8 cellular contexts compared by ENCODE assay signal in genomic region chr18:51194604-51195003, GRCh38. TPM values are rescaled to one million over a fixed set of nuclear protein-coding genes. Genes with fewer than 3 reads are reported as not detected.
DNase-seq lines count a peak whose midpoint lies in the region; ATAC-seq, FAIRE-seq and TF ChIP-seq lines count a peak whose summit lies in the region.

No MANE protein-coding gene starts in this region.

- no peak for FAIRE-seq in astrocyte (lab: Jason Lieb, UNC)

- H3K27ac ChIP-seq in astrocyte (ENCODE audit: low read depth, low read length) = peak overlapping the region; percentile 91
- peak overlapping the region; percentile 8 for H3K27ac ChIP-seq in lower lobe of right lung

- H2AFZ ChIP-seq in astrocyte (ENCODE audit: low read depth, low read length) = no peak overlapping the region

- H3K4me3 ChIP-seq in astrocyte (ENCODE audit: insufficient read depth, low read depth, low read length) (peak overlapping the region; percentile 99), lower lobe of right lung (peak overlapping the region; percentile 81)

- intact Hi-C loops in lower lobe of right lung (cut with DNase I) = no loop called here

- H3K27me3 ChIP-seq in astrocyte (ENCODE audit: insufficient read depth, low read length) (no peaks in the 10 kb centered on the region), lower lobe of right lung (ENCODE audit: low read depth) (no peaks in the 10 kb centered on the region)

- no peaks in the 10 kb centered on the region for H3K36me3 ChIP-seq in astrocyte (ENCODE audit: insufficient read depth, low read length)
- H3K36me3 ChIP-seq in lower lobe of right lung = no peaks in the 10 kb centered on the region

- no peaks in the 10 kb centered on the region for H3K27me3 Mint-ChIP-seq in stimulated activated naive CD8-positive, alpha-beta T cell treated with anti-CD3 and anti-CD28 coated beads, Interleukin-15, Interleukin-2, amounts not matched to agents 100 ng/mL and 50 ng/mL, for 24 hours
- no peaks in the 10 kb centered on the region for H3K27me3 Mint-ChIP-seq in astrocyte (ENCODE audit: low read depth, unreplicated experiment)

- H3K27ac Mint-ChIP-seq in stimulated activated naive CD8-positive, alpha-beta T cell treated with anti-CD3 and anti-CD28 coated beads, Interleukin-15, Interleukin-2, amounts not matched to agents 100 ng/mL and 50 ng/mL, for 24 hours = peak overlapping the region; percentile 98
- H3K27ac Mint-ChIP-seq in astrocyte (ENCODE audit: unreplicated experiment) = peak overlapping the region; percentile 97

- H4K20me1 ChIP-seq in astrocyte (ENCODE audit: insufficient read depth, low read length) = peaks cover 62% of the 10 kb centered on the region

- no peak for ATAC-seq in stimulated activated naive CD8-positive, alpha-beta T cell treated with anti-CD3 and anti-CD28 coated beads, Interleukin-15, Interleukin-2, amounts not matched to agents 100 U/mL and 50 U/mL, for 24 hours
- no peak for ATAC-seq in lower lobe of right lung

- TF ChIP-seq CTCF in astrocyte (IDR thresholded peaks at IDR 0.05; ENCODE audit: insufficient read depth, low read depth, low read length) (no peak), lower lobe of right lung (IDR thresholded peaks at IDR 0.05) (no peak)

- peaks cover 4% of the 10 kb centered on the region for H3K9me3 Mint-ChIP-seq in stimulated activated naive CD8-positive, alpha-beta T cell treated with anti-CD3 and anti-CD28 coated beads, Interleukin-15, Interleukin-2, amounts not matched to agents 100 ng/mL and 50 ng/mL, for 24 hours
- no peaks in the 10 kb centered on the region for H3K9me3 Mint-ChIP-seq in astrocyte (ENCODE audit: unreplicated experiment)

- no peaks in the 10 kb centered on the region for H3K9me3 ChIP-seq in astrocyte (ENCODE audit: insufficient read depth, low read depth, low read length)
- H3K9me3 ChIP-seq in lower lobe of right lung = no peaks in the 10 kb centered on the region

- peak overlapping the region; percentile 90 for H3K4me3 Mint-ChIP-seq in stimulated activated naive CD8-positive, alpha-beta T cell treated with anti-CD3 and anti-CD28 coated beads, Interleukin-15, Interleukin-2, amounts not matched to agents 100 ng/mL and 50 ng/mL, for 24 hours
- H3K4me3 Mint-ChIP-seq in astrocyte (ENCODE audit: unreplicated experiment) = peak overlapping the region; percentile 90

- peaks cover 73% of the 10 kb centered on the region for H3K79me2 ChIP-seq in astrocyte (ENCODE audit: insufficient read depth, low read length)

- H3K4me1 ChIP-seq in astrocyte (ENCODE audit: insufficient read depth, low read length) (peaks cover 28% of the 10 kb centered on the region), lower lobe of right lung (peaks cover 47% of the 10 kb centered on the region)

- DNase-seq in stimulated activated naive CD8-positive, alpha-beta T cell treated with anti-CD3 and anti-CD28 coated beads, Interleukin-15, Interleukin-2, amounts not matched to agents 100 U/mL and 50 U/mL, for 24 hours = no peak
- DNase-seq in astrocyte (ENCODE audit: low read depth) (no peak), lower lobe of right lung (no peak), NCI-H345 treated with DMSO at 0.1 percent for 48 hours (lab: John Stamatoyannopoulos, UW; ENCODE audit: unreplicated experiment) (no peak), H4 (ENCODE audit: low spot score) (no peak), COLO668 (lab: John Stamatoyannopoulos, UW; ENCODE audit: unreplicated experiment) (no peak)
- DNase-seq in activated CD8-positive, alpha-beta memory T cell treated with anti-CD3 and anti-CD28 coated beads, Interleukin-2, amount 50 U/mL, for 4 hours = no peak

- H3K4me2 ChIP-seq in astrocyte (ENCODE audit: low read length) = peak overlapping the region; percentile 96

- peaks cover 67% of the 10 kb centered on the region for H3K4me1 Mint-ChIP-seq in stimulated activated naive CD8-positive, alpha-beta T cell treated with anti-CD3 and anti-CD28 coated beads, Interleukin-15, Interleukin-2, amounts not matched to agents 100 ng/mL and 50 ng/mL, for 24 hours (ENCODE audit: low read depth)
- H3K4me1 Mint-ChIP-seq in astrocyte (ENCODE audit: low read depth, unreplicated experiment) = peaks cover 27% of the 10 kb centered on the region

- peaks cover 57% of the 10 kb centered on the region for H3K36me3 Mint-ChIP-seq in stimulated activated naive CD8-positive, alpha-beta T cell treated with anti-CD3 and anti-CD28 coated beads, Interleukin-15, Interleukin-2, amounts not matched to agents 100 ng/mL and 50 ng/mL, for 24 hours (ENCODE audit: low read depth)
- peaks cover 4% of the 10 kb centered on the region for H3K36me3 Mint-ChIP-seq in astrocyte (ENCODE audit: low read depth, unreplicated experiment)

- H3K9ac ChIP-seq in astrocyte (ENCODE audit: low read length) = peak overlapping the region; percentile 99

RNA-seq across cellular contexts. Expression of gene MEX3C, which starts 2.9 kb away (rescaled TPM):
- total RNA-seq in astrocyte (72.2 TPM in 2 replicates), lower lobe of right lung (21.2 TPM)
- 29.1 and 34.2 TPM in 2 replicates for total RNA-seq in H4 (2014; rRNA removed; shearing (Covaris generic))
